1 cellular context compared by ENCODE assay signal in genomic region chr6:139943391-139943790, GRCh38.
TF ChIP-seq lines count a peak whose summit lies in the region.

No MANE protein-coding gene starts in this region.

TF ChIP-seq in SK-N-SH, 30 proteins besides CTCF, POLR2A, EP300 and RAD21 (continued from another document):
- TF ChIP-seq MAX (IDR thresholded peaks at IDR 0.05; ENCODE audit: low read depth) (no peak), GATA2 (CRISPR knock-in tag; IDR thresholded peaks at IDR 0.05) (no peak), RCOR1 (IDR thresholded peaks at IDR 0.05; ENCODE audit: low read length) (no peak), ELF1 (IDR thresholded peaks at IDR 0.05) (peak; percentile 88), SMC3 (IDR thresholded peaks at IDR 0.05; ENCODE audit: low read depth, low read length) (no peak), FOXM1 (IDR thresholded peaks at IDR 0.05; ENCODE audit: low read depth) (peak; percentile 58; the same call in 1 of the 2 replicates)
